Comparison of ENCODE assay signal across 9 cellular contexts in the genomic region with DNA sequence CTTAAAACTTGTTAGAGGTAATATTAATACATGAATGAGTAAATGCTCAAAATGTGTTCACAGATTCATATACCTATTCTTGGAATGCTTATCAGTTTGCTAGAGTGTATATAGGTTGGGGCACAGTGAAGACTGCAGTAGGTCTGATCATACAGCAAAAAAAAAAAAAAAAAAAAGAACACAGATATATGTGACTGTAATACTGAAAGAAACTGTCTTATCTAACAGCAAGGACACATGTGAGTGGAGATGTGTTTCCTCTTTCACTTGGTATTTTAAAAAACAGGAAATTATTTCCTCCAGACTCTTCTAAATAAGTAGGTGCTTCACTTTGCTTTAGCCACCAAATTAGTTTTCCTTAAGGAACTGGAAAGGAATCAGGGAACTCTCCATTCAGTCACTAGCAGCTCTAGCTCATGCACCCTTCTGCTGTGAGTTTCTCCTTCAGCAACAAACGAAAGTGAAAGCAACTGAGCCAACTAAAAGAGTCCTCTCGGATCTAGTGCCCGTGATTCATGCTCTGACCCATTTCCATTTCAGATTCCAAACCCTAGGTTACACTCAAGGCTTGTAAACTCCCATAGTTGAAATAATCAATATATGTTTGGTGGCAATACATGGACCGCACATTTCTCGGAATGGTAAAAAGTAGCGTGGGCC.
DNase-seq lines count a peak whose midpoint lies in the region; ATAC-seq and TF ChIP-seq lines count a peak whose summit lies in the region.
"Had no signal": no experiment of that assay in that cellular context is flagged by ENCODE, and none has a peak within 500 bp of the region (broad histone marks: within the 10 kb centered on the region; RNA-seq: fewer than 3 reads in every experiment).

No MANE protein-coding gene starts in this region.

- H3K36me3 ChIP-seq in KMS-11 (ENCODE audit: insufficient read depth) (no peaks in the 10 kb centered on the region), suprapubic skin (no peaks in the 10 kb centered on the region), neural progenitor cell (no peaks in the 10 kb centered on the region)

- H3K36me3 Mint-ChIP-seq in activated CD4-positive, alpha-beta memory T cell treated with anti-CD3 and anti-CD28 coated beads for 36 hours: no peaks in the 10 kb centered on the region
- no peaks in the 10 kb centered on the region for H3K36me3 Mint-ChIP-seq in neural progenitor cell

- no peak for TF ChIP-seq EP300 in suprapubic skin (IDR thresholded peaks at IDR 0.05)

- H3K4me1 Mint-ChIP-seq in activated CD4-positive, alpha-beta memory T cell treated with anti-CD3 and anti-CD28 coated beads for 36 hours (ENCODE audit: low read depth): peaks cover 7% of the 10 kb centered on the region
- H3K4me1 Mint-ChIP-seq in neural progenitor cell: no peaks in the 10 kb centered on the region

- no peak for TF ChIP-seq POLR2A in suprapubic skin (IDR thresholded peaks at IDR 0.05)

- H3K4me1 ChIP-seq in KMS-11 (ENCODE audit: low read depth, poor library complexity, severe bottlenecking): peaks cover 10% of the 10 kb centered on the region
- H3K4me1 ChIP-seq in suprapubic skin: no peaks in the 10 kb centered on the region
- no peaks in the 10 kb centered on the region for H3K4me1 ChIP-seq in neural progenitor cell
- H3K4me1 ChIP-seq: psoas muscle had no signal

- WGBS in suprapubic skin: 64% methylated on average over 6 of the region's 6 CpGs

- intact Hi-C loops in activated CD4-positive, alpha-beta memory T cell treated with anti-CD3 and anti-CD28 coated beads for 36 hours (cut with micrococcal nuclease): loop anchor here (2.0 kb wide), 1 partner anchor 57 kb away; no protein-coding TSS in a partner anchor
- intact Hi-C loops in left ventricle myocardium superior (cut with micrococcal nuclease): no loop called here

- TF ChIP-seq CTCF in GM12865 (IDR thresholded peaks at IDR 0.05; ENCODE audit: insufficient read depth, low read depth, low read length, missing control alignments) (no peak), KMS-11 (conservative IDR thresholded peaks at IDR 0.05; ENCODE audit: low read depth, low read length) (no peak), suprapubic skin (IDR thresholded peaks at IDR 0.05) (no peak), neural progenitor cell (IDR thresholded peaks at IDR 0.05) (no peak)

- POLR2A ChIA-PET in activated CD4-positive, alpha-beta memory T cell treated with anti-CD3 and anti-CD28 coated beads for 36 hours (lab: Charles Lee): no interaction called here

- peak overlapping the region; percentile 23; the same call in 1 of the 2 replicates for H3K9ac ChIP-seq in KMS-11
- no peak overlapping the region for H3K9ac ChIP-seq in neural progenitor cell

- no peaks in the 10 kb centered on the region for H3F3A ChIP-seq in neural progenitor cell (ENCODE audit: low read depth)

- no peaks in the 10 kb centered on the region for H4K20me1 ChIP-seq in KMS-11 (ENCODE audit: insufficient read depth)
- H4K20me1 ChIP-seq in neural progenitor cell (ENCODE audit: low read depth): no peaks in the 10 kb centered on the region

- CTCF ChIA-PET in activated CD4-positive, alpha-beta memory T cell treated with anti-CD3 and anti-CD28 coated beads for 36 hours (lab: Charles Lee): no interaction called here

- H3K27ac Mint-ChIP-seq in activated CD4-positive, alpha-beta memory T cell treated with anti-CD3 and anti-CD28 coated beads for 36 hours: no peak overlapping the region
- no peak overlapping the region for H3K27ac Mint-ChIP-seq in neural progenitor cell

- H3K79me2 ChIP-seq in KMS-11 (ENCODE audit: insufficient read depth, low read depth) (no peaks in the 10 kb centered on the region), neural progenitor cell (ENCODE audit: low read depth) (no peaks in the 10 kb centered on the region)

- H2AFZ ChIP-seq in KMS-11 (ENCODE audit: low read depth) (peak overlapping the region; percentile 68), neural progenitor cell (replicated peaks) (no peak overlapping the region)

- no peaks in the 10 kb centered on the region for H3K9me3 Mint-ChIP-seq in activated CD4-positive, alpha-beta memory T cell treated with anti-CD3 and anti-CD28 coated beads for 36 hours
- no peaks in the 10 kb centered on the region for H3K9me3 Mint-ChIP-seq in neural progenitor cell

- peak overlapping the region; percentile 23 for H3K4me3 Mint-ChIP-seq in activated CD4-positive, alpha-beta memory T cell treated with anti-CD3 and anti-CD28 coated beads for 36 hours
- H3K4me3 Mint-ChIP-seq in neural progenitor cell: no peak overlapping the region

- DNase-seq in GM12865 (ENCODE audit: low read depth) (peak; percentile 30), left ventricle myocardium superior (no peak), suprapubic skin (ENCODE audit: low spot score in 2 of 2) (no peak), 8988T (no peak), neural progenitor cell (ENCODE audit: low spot score) (no peak)
- peak; percentile 22 for DNase-seq in activated CD4-positive, alpha-beta memory T cell treated with anti-CD3 and anti-CD28 coated beads for 36 hours
- DNase-seq: psoas muscle had no signal

- H3K27ac ChIP-seq in KMS-11 (peak overlapping the region; percentile 21; the same call in 1 of the 2 replicates), suprapubic skin (no peak overlapping the region), neural progenitor cell (no peak overlapping the region)
- H3K27ac ChIP-seq: psoas muscle had no signal

- H3K27me3 ChIP-seq in KMS-11 (ENCODE audit: insufficient read depth, low read depth) (no peaks in the 10 kb centered on the region), suprapubic skin (no peaks in the 10 kb centered on the region), neural progenitor cell (no peaks in the 10 kb centered on the region)

- peak overlapping the region; percentile 13; the same call in 1 of the 2 replicates for H3K4me3 ChIP-seq in GM12865 (ENCODE audit: low read depth, low read length)
- no peak overlapping the region for H3K4me3 ChIP-seq in KMS-11 (IDR thresholded peaks at IDR 0.05; ENCODE audit: insufficient read depth, low read depth, low read length)
- H3K4me3 ChIP-seq in suprapubic skin: peak overlapping the region; percentile 6
- H3K4me3 ChIP-seq in neural progenitor cell: no peak overlapping the region
- H3K4me3 ChIP-seq: psoas muscle had no signal

- ATAC-seq in GM21529 (IDR thresholded peaks at IDR 0.05; ENCODE audit: unreplicated experiment) (peak; percentile 90), left ventricle myocardium superior (peak; percentile 69)

- no peaks in the 10 kb centered on the region for H3K27me3 Mint-ChIP-seq in activated CD4-positive, alpha-beta memory T cell treated with anti-CD3 and anti-CD28 coated beads for 36 hours
- no peaks in the 10 kb centered on the region for H3K27me3 Mint-ChIP-seq in neural progenitor cell (ENCODE audit: insufficient read depth, low read depth)

- peak overlapping the region; percentile 62 for H3K4me2 ChIP-seq in KMS-11
- H3K4me2 ChIP-seq in neural progenitor cell: no peak overlapping the region

- no peaks in the 10 kb centered on the region for H3K9me3 ChIP-seq in suprapubic skin
- H3K9me3 ChIP-seq in neural progenitor cell (ENCODE audit: low read depth): no peaks in the 10 kb centered on the region
- H3K9me3 ChIP-seq: psoas muscle had no signal

Comparison
In these comparisons a context has a peak if more than half of its experiments do, and no peak if none do; other contexts are left out.
1. DNase-seq: peak in GM12865 (single experiment) and activated CD4-positive, alpha-beta memory T cell treated with anti-CD3 and anti-CD28 coated beads for 36 hours (single experiment); none in left ventricle myocardium superior (single experiment), suprapubic skin (0 of 2), 8988T (single experiment) and neural progenitor cell (single experiment).
2. H3K4me3 ChIP-seq: peak in GM12865 (single experiment) and suprapubic skin (single experiment); none in KMS-11 (single experiment) and neural progenitor cell (single experiment).